In genomic region chr11:1733009-1733715, GRCh38 we compare ENCODE assay signal across 16 cellular contexts. TPM values are rescaled to one million over a fixed set of nuclear protein-coding genes. Genes with fewer than 3 reads are reported as not detected.
DNase-seq lines count a peak whose midpoint lies in the region; ATAC-seq and TF ChIP-seq lines count a peak whose summit lies in the region.
"Had no signal": no experiment of that assay in that cellular context is flagged by ENCODE, and none has a peak within 500 bp of the region (broad histone marks: within the 10 kb centered on the region; RNA-seq: fewer than 3 reads in every experiment).

No MANE protein-coding gene starts in this region.

- no peaks in the 10 kb centered on the region for H3K36me3 ChIP-seq in mammary epithelial cell (ENCODE audit: insufficient read depth, low read length)
- no peaks in the 10 kb centered on the region for H3K36me3 ChIP-seq in breast epithelium
- H3K36me3 ChIP-seq in H7 (replicated peaks; ENCODE audit: control insufficient read depth, insufficient read depth, low read length): no peaks in the 10 kb centered on the region
- H3K36me3 ChIP-seq in endodermal cell (ENCODE audit: control insufficient read depth, insufficient read depth, low read length): no peaks in the 10 kb centered on the region

- H3K27ac ChIP-seq in mammary epithelial cell (ENCODE audit: insufficient read depth, low read depth, low read length) (no peak overlapping the region), breast epithelium (no peak overlapping the region), endodermal cell (ENCODE audit: low read depth, low read length) (no peak overlapping the region)
- H3K27ac ChIP-seq: C4-2B had no signal

- peaks cover 3% of the 10 kb centered on the region for H3K9me3 ChIP-seq in mammary epithelial cell (replicated peaks; ENCODE audit: insufficient read depth, low read length)
- H3K9me3 ChIP-seq in breast epithelium: peaks cover 0 to 10% of the 10 kb centered on the region in 2 donors
- H3K9me3 ChIP-seq in endodermal cell (ENCODE audit: control insufficient read depth, low read length): no peaks in the 10 kb centered on the region

- in situ Hi-C loops in mammary epithelial cell (cut with MboI; ENCODE audit: low sequenced_read_pairs in 2 of 2): no loop called here

- WGBS in mammary epithelial cell (ENCODE audit: low coverage, missing lambda C conversion rate): 9% methylated on average over 5 of the region's 14 CpGs
- 86 to 91% methylated on average over 12 to 14 of the region's 14 CpGs for WGBS in endodermal cell (ENCODE audit: insufficient coverage in 1 of 2, insufficient read length in 1 of 2), 2 experiments

- peaks cover 5% of the 10 kb centered on the region for H3K9me3 Mint-ChIP-seq in endodermal cell
- H3K9me3 Mint-ChIP-seq in stimulated activated effector memory CD8-positive, alpha-beta T cell treated with anti-CD3 and anti-CD28 coated beads, Interleukin-12 subunit alpha, Interleukin-12 subunit beta, amount 100 ng/mL, for 72 hours: peaks cover 19% of the 10 kb centered on the region

- BruUV-seq in mammary epithelial cell (replicated peaks; lab: Mats Ljungman, UMichigan): no TSS peak

- H3K9ac ChIP-seq in mammary epithelial cell (ENCODE audit: insufficient read depth, low read length) (no peak overlapping the region), endodermal cell (ENCODE audit: extremely low read depth, low read length, poor library complexity, severe bottlenecking) (no peak overlapping the region)

- dilution Hi-C loops in mammary epithelial cell (cut with HindIII; ENCODE audit: low sequenced_read_pairs): no loop called here

- H3K4me2 ChIP-seq in mammary epithelial cell (ENCODE audit: insufficient read depth, low read depth, low read length): peak overlapping the region; percentile 12

- H3K4me3 ChIP-seq in mammary epithelial cell (replicated peaks in 1 of 3; ENCODE audit: insufficient read depth in 1 of 3, low read depth in 2 of 3, low read length in 3 of 3) (no peak overlapping the region), breast epithelium (no peak overlapping the region), H7 (ENCODE audit: insufficient read depth, low read depth, low read length) (no peak overlapping the region), endodermal cell (ENCODE audit: low read length) (no peak overlapping the region)
- H3K4me3 ChIP-seq: K562 had no signal

- H3K27me3 ChIP-seq in mammary epithelial cell (ENCODE audit: insufficient read depth, low read length) (no peaks in the 10 kb centered on the region), breast epithelium (peaks cover 0 to 79% of the 10 kb centered on the region in 2 donors), H7 (ENCODE audit: control insufficient read depth, insufficient read depth, low read length) (no peaks in the 10 kb centered on the region; the same call in 1 of the 2 replicates), endodermal cell (ENCODE audit: control insufficient read depth, insufficient read depth, low read length, poor library complexity, severe bottlenecking) (peaks cover 41% of the 10 kb centered on the region)

- DNase-seq in mammary epithelial cell (peak; percentile 46), breast epithelium (ENCODE audit: low spot score in 2 of 2) (no peak), H7 (peak; percentile 38), endodermal cell (peak; percentile 44), kidney glomerular epithelial cell (lab: John Stamatoyannopoulos, UW) (no peak), T-helper 9 cell (no peak)
- DNase-seq in stimulated activated effector memory CD8-positive, alpha-beta T cell treated with anti-CD3 and anti-CD28 coated beads, Interleukin-12 subunit alpha, Interleukin-12 subunit beta, amount 100 ng/mL, for 72 hours (ENCODE audit: low spot score in 2 of 2): no peak
- DNase-seq: DMS79, HCEC 1CT, NCI-H1105, Right ventricle myocardium superior had no signal

- TF ChIP-seq CTCF in mammary epithelial cell (conservative IDR thresholded peaks at IDR 0.05 in 1 of 2, IDR thresholded peaks at IDR 0.05 in 1 of 2; ENCODE audit: extremely low read depth in 1 of 2, insufficient read depth in 1 of 2, low read depth in 1 of 2, low read length in 2 of 2): no peak
- TF ChIP-seq CTCF in breast epithelium (IDR thresholded peaks at IDR 0.05): no peak
- no peak for TF ChIP-seq CTCF in endodermal cell (conservative IDR thresholded peaks at IDR 0.05)

- CTCF ChIA-PET in mammary epithelial cell (lab: Charles Lee; ENCODE audit: low non-redundant PET): no interaction called here

- no peak overlapping the region for H2AFZ ChIP-seq in mammary epithelial cell (ENCODE audit: low read depth, low read length)

- H3K4me1 ChIP-seq in mammary epithelial cell (ENCODE audit: insufficient read depth, low read length): peaks cover 19% of the 10 kb centered on the region
- peaks cover 0 to 7% of the 10 kb centered on the region in 2 donors for H3K4me1 ChIP-seq in breast epithelium
- H3K4me1 ChIP-seq in endodermal cell (ENCODE audit: control insufficient read depth, insufficient read depth, low read length): no peaks in the 10 kb centered on the region

- intact Hi-C loops in mammary epithelial cell (cut with micrococcal nuclease) (no loop called here), breast epithelium (cut with DNase I; ENCODE audit: low total_unique reads) (no loop called here)

- peaks cover 62% of the 10 kb centered on the region for H3K27me3 Mint-ChIP-seq in endodermal cell (ENCODE audit: insufficient read depth)

- H4K20me1 ChIP-seq in mammary epithelial cell (ENCODE audit: insufficient read depth, low read length): no peaks in the 10 kb centered on the region

- no peaks in the 10 kb centered on the region for H3K79me2 ChIP-seq in mammary epithelial cell (ENCODE audit: insufficient read depth, low read length)

- no peak for TF ChIP-seq POLR2A in breast epithelium (IDR thresholded peaks at IDR 0.05)

- H3K4me3 Mint-ChIP-seq in endodermal cell: no peak overlapping the region
- H3K4me3 Mint-ChIP-seq in stimulated activated effector memory CD8-positive, alpha-beta T cell treated with anti-CD3 and anti-CD28 coated beads, Interleukin-12 subunit alpha, Interleukin-12 subunit beta, amount 100 ng/mL, for 72 hours: no peak overlapping the region

- H3K36me3 Mint-ChIP-seq in endodermal cell (ENCODE audit: low read depth): no peaks in the 10 kb centered on the region
- H3K36me3 Mint-ChIP-seq in stimulated activated effector memory CD8-positive, alpha-beta T cell treated with anti-CD3 and anti-CD28 coated beads, Interleukin-12 subunit alpha, Interleukin-12 subunit beta, amount 100 ng/mL, for 72 hours: peaks cover 8% of the 10 kb centered on the region

- H3K27ac Mint-ChIP-seq in endodermal cell: no peak overlapping the region
- H3K27ac Mint-ChIP-seq in stimulated activated effector memory CD8-positive, alpha-beta T cell treated with anti-CD3 and anti-CD28 coated beads, Interleukin-12 subunit alpha, Interleukin-12 subunit beta, amount 100 ng/mL, for 72 hours: peak overlapping the region; percentile 77

- peaks cover 3% of the 10 kb centered on the region for H3K4me1 Mint-ChIP-seq in endodermal cell
- H3K4me1 Mint-ChIP-seq in stimulated activated effector memory CD8-positive, alpha-beta T cell treated with anti-CD3 and anti-CD28 coated beads, Interleukin-12 subunit alpha, Interleukin-12 subunit beta, amount 100 ng/mL, for 72 hours: peaks cover 53% of the 10 kb centered on the region

- no peak for ATAC-seq in stimulated activated effector memory CD8-positive, alpha-beta T cell treated with anti-CD3 and anti-CD28 coated beads, Interleukin-12 subunit alpha, Interleukin-12 subunit beta, amount 100 ng/mL, for 72 hours
- no peak for ATAC-seq in HG02588 (IDR thresholded peaks at IDR 0.05; ENCODE audit: unreplicated experiment)
- ATAC-seq: K562 had no signal

RNA-seq across cellular contexts. Expression of gene IFITM10, which starts 17.2 kb away (rescaled TPM):
- total RNA-seq in mammary epithelial cell: 10 to 100 TPM; 10.2 to 32.3 TPM
- polyA plus RNA-seq in mammary epithelial cell: 8.2 TPM
- 5.4 TPM for polyA minus RNA-seq in mammary epithelial cell
- total RNA-seq in breast epithelium: 10 to 100 TPM in 1 of 3 donors, 1 to 10 TPM in 1, under 1 TPM in 1; 0.33 to 14.0 (median 1.4) TPM
- total RNA-seq in H7 (2014; rRNA removed; shearing (Covaris generic)): 0.42 and 0.74 TPM in 2 replicates
- 1 to 10 TPM in 1 of 2 donors, under 1 TPM in 1; 0.75 to 1.0 TPM for total RNA-seq in endodermal cell
- polyA plus RNA-seq in endodermal cell (2013, experiment 1 of 2): 0.39 TPM
- polyA plus RNA-seq in endodermal cell (2013, experiment 2 of 2): 0.29 TPM
- total RNA-seq: A673 had no signal

RNA-seq across cellular contexts. Expression of gene CTSD, which starts 30.6 kb away (rescaled TPM):
- total RNA-seq in mammary epithelial cell: 100 to 1,000 TPM; 550 to 659 TPM
- polyA plus RNA-seq in mammary epithelial cell: 569 TPM
- 834 TPM for polyA minus RNA-seq in mammary epithelial cell
- total RNA-seq in breast epithelium: 100 to 1,000 TPM; 244 to 694 (median 667) TPM
- total RNA-seq in H7 (2014; rRNA removed; shearing (Covaris generic)): 177 and 235 TPM in 2 replicates
- 100 to 1,000 TPM; 185 to 208 TPM for total RNA-seq in endodermal cell
- polyA plus RNA-seq in endodermal cell (2013, experiment 1 of 2): 92.6 TPM
- polyA plus RNA-seq in endodermal cell (2013, experiment 2 of 2): 86.0 TPM

RNA-seq across cellular contexts. Expression of gene KRTAP5-6, which starts 36.2 kb away (rescaled TPM):
- not detected for total RNA-seq in mammary epithelial cell
- not detected for polyA plus RNA-seq in mammary epithelial cell
- not detected for polyA minus RNA-seq in mammary epithelial cell
- not detected for total RNA-seq in breast epithelium
- not detected in 2 replicates for total RNA-seq in H7 (2014; rRNA removed; shearing (Covaris generic))
- total RNA-seq in endodermal cell: not detected
- polyA plus RNA-seq in endodermal cell (2013, experiment 1 of 2): not detected
- not detected for polyA plus RNA-seq in endodermal cell (2013, experiment 2 of 2)
- total RNA-seq: A673, K562, NCI-H460, Right ventricle myocardium superior had no signal
- polyA plus RNA-seq: K562 had no signal

Comparison
In these comparisons a context has a peak if more than half of its experiments do, and no peak if none do; other contexts are left out.
1. DNase-seq: peak in mammary epithelial cell (single experiment), H7 (single experiment) and endodermal cell (single experiment); none in breast epithelium (0 of 2), stimulated activated effector memory CD8-positive, alpha-beta T cell treated with anti-CD3 and anti-CD28 coated beads, Interleukin-12 subunit alpha, Interleukin-12 subunit beta, amount 100 ng/mL, for 72 hours (0 of 2), kidney glomerular epithelial cell (single experiment) and T-helper 9 cell (single experiment).